ENCODE assay signal across 1 cellular context in genomic region chr14:23403139-23403438, GRCh38.
A peak's percentile ranks its signal among the peaks of the same experiment; 100 is the strongest.
TF ChIP-seq lines count a peak whose summit lies in the region.

No MANE protein-coding gene starts in this region.

TF ChIP-seq in HepG2, 621 proteins besides CTCF, POLR2A, EP300 and RAD21:
- TF ChIP-seq ZZZ3 (CRISPR knock-in tag; IDR thresholded peaks at IDR 0.05; ENCODE audit: borderline replicate concordance): no peak
- TF ChIP-seq, protein P1, sequence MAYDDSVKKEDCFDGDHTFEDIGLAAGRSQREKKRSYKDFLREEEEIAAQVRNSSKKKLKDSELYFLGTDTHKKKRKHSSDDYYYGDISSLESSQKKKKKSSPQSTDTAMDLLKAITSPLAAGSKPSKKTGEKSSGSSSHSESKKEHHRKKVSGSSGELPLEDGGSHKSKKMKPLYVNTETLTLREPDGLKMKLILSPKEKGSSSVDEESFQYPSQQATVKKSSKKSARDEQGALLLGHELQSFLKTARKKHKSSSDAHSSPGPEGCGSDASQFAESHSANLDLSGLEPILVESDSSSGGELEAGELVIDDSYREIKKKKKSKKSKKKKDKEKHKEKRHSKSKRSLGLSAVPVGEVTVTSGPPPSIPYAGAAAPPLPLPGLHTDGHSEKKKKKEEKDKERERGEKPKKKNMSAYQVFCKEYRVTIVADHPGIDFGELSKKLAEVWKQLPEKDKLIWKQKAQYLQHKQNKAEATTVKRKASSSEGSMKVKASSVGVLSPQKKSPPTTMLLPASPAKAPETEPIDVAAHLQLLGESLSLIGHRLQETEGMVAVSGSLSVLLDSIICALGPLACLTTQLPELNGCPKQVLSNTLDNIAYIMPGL (CRISPR knock-in tag; IDR thresholded peaks at IDR 0.05; ENCODE audit: borderline replicate concordance in 1 of 2, low read depth in 1 of 2): no peak
- TF ChIP-seq REL (CRISPR knock-in tag; conservative IDR thresholded peaks at IDR 0.05): no peak
- no peak for TF ChIP-seq ZNF589 (CRISPR knock-in tag; conservative IDR thresholded peaks at IDR 0.05)
- TF ChIP-seq, protein P2, sequence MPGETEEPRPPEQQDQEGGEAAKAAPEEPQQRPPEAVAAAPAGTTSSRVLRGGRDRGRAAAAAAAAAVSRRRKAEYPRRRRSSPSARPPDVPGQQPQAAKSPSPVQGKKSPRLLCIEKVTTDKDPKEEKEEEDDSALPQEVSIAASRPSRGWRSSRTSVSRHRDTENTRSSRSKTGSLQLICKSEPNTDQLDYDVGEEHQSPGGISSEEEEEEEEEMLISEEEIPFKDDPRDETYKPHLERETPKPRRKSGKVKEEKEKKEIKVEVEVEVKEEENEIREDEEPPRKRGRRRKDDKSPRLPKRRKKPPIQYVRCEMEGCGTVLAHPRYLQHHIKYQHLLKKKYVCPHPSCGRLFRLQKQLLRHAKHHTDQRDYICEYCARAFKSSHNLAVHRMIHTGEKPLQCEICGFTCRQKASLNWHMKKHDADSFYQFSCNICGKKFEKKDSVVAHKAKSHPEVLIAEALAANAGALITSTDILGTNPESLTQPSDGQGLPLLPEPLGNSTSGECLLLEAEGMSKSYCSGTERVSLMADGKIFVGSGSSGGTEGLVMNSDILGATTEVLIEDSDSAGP (CRISPR knock-in tag; IDR thresholded peaks at IDR 0.05; ENCODE audit: borderline replicate concordance): 0 out of 2 replicates have a peak, but pooled peaks have one; percentile 20
- TF ChIP-seq MTF1 (CRISPR knock-in tag; IDR thresholded peaks at IDR 0.05): no peak
- TF ChIP-seq, protein P3, sequence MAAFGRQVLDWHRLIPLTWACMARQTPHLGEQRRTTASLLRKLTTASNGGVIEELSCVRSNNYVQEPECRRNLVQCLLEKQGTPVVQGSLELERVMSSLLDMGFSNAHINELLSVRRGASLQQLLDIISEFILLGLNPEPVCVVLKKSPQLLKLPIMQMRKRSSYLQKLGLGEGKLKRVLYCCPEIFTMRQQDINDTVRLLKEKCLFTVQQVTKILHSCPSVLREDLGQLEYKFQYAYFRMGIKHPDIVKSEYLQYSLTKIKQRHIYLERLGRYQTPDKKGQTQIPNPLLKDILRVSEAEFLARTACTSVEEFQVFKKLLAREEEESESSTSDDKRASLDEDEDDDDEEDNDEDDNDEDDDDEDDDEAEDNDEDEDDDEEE (CRISPR knock-in tag; IDR thresholded peaks at IDR 0.05): no peak
- TF ChIP-seq, protein P4, sequence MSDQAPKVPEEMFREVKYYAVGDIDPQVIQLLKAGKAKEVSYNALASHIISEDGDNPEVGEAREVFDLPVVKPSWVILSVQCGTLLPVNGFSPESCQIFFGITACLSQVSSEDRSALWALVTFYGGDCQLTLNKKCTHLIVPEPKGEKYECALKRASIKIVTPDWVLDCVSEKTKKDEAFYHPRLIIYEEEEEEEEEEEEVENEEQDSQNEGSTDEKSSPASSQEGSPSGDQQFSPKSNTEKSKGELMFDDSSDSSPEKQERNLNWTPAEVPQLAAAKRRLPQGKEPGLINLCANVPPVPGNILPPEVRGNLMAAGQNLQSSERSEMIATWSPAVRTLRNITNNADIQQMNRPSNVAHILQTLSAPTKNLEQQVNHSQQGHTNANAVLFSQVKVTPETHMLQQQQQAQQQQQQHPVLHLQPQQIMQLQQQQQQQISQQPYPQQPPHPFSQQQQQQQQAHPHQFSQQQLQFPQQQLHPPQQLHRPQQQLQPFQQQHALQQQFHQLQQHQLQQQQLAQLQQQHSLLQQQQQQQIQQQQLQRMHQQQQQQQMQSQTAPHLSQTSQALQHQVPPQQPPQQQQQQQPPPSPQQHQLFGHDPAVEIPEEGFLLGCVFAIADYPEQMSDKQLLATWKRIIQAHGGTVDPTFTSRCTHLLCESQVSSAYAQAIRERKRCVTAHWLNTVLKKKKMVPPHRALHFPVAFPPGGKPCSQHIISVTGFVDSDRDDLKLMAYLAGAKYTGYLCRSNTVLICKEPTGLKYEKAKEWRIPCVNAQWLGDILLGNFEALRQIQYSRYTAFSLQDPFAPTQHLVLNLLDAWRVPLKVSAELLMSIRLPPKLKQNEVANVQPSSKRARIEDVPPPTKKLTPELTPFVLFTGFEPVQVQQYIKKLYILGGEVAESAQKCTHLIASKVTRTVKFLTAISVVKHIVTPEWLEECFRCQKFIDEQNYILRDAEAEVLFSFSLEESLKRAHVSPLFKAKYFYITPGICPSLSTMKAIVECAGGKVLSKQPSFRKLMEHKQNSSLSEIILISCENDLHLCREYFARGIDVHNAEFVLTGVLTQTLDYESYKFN (CRISPR knock-in tag; conservative IDR thresholded peaks at IDR 0.05): no peak
- TF ChIP-seq ZNF280B (CRISPR knock-in tag; IDR thresholded peaks at IDR 0.05; ENCODE audit: borderline replicate concordance): 0 out of 2 replicates have a peak, but pooled peaks have one; percentile 25
- TF ChIP-seq PHB2 (IDR thresholded peaks at IDR 0.05; ENCODE audit: partially characterized antibody): peak; percentile 67
- TF ChIP-seq, protein P5, sequence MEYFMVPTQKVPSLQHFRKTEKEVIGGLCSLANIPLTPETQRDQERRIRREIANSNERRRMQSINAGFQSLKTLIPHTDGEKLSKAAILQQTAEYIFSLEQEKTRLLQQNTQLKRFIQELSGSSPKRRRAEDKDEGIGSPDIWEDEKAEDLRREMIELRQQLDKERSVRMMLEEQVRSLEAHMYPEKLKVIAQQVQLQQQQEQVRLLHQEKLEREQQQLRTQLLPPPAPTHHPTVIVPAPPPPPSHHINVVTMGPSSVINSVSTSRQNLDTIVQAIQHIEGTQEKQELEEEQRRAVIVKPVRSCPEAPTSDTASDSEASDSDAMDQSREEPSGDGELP (IDR thresholded peaks at IDR 0.05; ENCODE audit: borderline replicate concordance, low read depth): no peak
- 0 out of 2 replicates have a peak, but pooled peaks have one; percentile 23 for TF ChIP-seq EED (CRISPR knock-in tag; IDR thresholded peaks at IDR 0.05)
- TF ChIP-seq MED8 (CRISPR knock-in tag; IDR thresholded peaks at IDR 0.05; ENCODE audit: insufficient replicate concordance): no peak
- 0 out of 2 replicates have a peak, but pooled peaks have one; percentile 42 for TF ChIP-seq NBN (conservative IDR thresholded peaks at IDR 0.05)
- peak; percentile 65 for TF ChIP-seq ZNF282 (IDR thresholded peaks at IDR 0.05; ENCODE audit: partially characterized antibody)
- TF ChIP-seq JARID2 (CRISPR knock-in tag; IDR thresholded peaks at IDR 0.05; ENCODE audit: insufficient replicate concordance): no peak
- TF ChIP-seq FUBP1 (CRISPR knock-in tag; IDR thresholded peaks at IDR 0.05; ENCODE audit: borderline replicate concordance): no peak
- no peak for TF ChIP-seq ZNF710 (CRISPR knock-in tag; IDR thresholded peaks at IDR 0.05; ENCODE audit: borderline replicate concordance)
- TF ChIP-seq MATR3 (CRISPR knock-in tag; IDR thresholded peaks at IDR 0.05): no peak
- TF ChIP-seq FOXA1 (IDR thresholded peaks at IDR 0.05): 0 out of 2 replicates have a peak, but pooled peaks have one; percentile 0
- no peak for TF ChIP-seq FOXA1 (CRISPR knock-in tag; IDR thresholded peaks at IDR 0.05)
- TF ChIP-seq KDM5A (IDR thresholded peaks at IDR 0.05; ENCODE audit: borderline replicate concordance, low read length): no peak
- TF ChIP-seq, protein P6, sequence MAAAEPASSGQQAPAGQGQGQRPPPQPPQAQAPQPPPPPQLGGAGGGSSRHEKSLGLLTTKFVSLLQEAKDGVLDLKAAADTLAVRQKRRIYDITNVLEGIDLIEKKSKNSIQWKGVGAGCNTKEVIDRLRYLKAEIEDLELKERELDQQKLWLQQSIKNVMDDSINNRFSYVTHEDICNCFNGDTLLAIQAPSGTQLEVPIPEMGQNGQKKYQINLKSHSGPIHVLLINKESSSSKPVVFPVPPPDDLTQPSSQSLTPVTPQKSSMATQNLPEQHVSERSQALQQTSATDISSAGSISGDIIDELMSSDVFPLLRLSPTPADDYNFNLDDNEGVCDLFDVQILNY (CRISPR knock-in tag; conservative IDR thresholded peaks at IDR 0.05): no peak
- no peak for TF ChIP-seq HES4 (CRISPR knock-in tag; IDR thresholded peaks at IDR 0.05; ENCODE audit: borderline replicate concordance)
- no peak for TF ChIP-seq HNF4A (CRISPR knock-in tag; IDR thresholded peaks at IDR 0.05)
- no peak for TF ChIP-seq ZNF597 (CRISPR knock-in tag; IDR thresholded peaks at IDR 0.05)
- no peak for TF ChIP-seq CEBPG (CRISPR knock-in tag; IDR thresholded peaks at IDR 0.05)
- TF ChIP-seq PRPF4 (IDR thresholded peaks at IDR 0.05; ENCODE audit: low read depth, low read length, poor library complexity, severe bottlenecking): no peak
- peak; percentile 69; the same call in 1 of the 2 replicates for TF ChIP-seq ATM (IDR thresholded peaks at IDR 0.05; ENCODE audit: borderline replicate concordance)
- TF ChIP-seq ZBTB3 (CRISPR knock-in tag; IDR thresholded peaks at IDR 0.05; ENCODE audit: borderline replicate concordance, low read depth): no peak
- no peak for TF ChIP-seq TAF1 (CRISPR knock-in tag; IDR thresholded peaks at IDR 0.05)
- TF ChIP-seq KDM2A (CRISPR knock-in tag; IDR thresholded peaks at IDR 0.05; ENCODE audit: borderline replicate concordance, low read depth): no peak
- no peak for TF ChIP-seq THRA (CRISPR knock-in tag; IDR thresholded peaks at IDR 0.05; ENCODE audit: borderline replicate concordance)
- no peak for TF ChIP-seq ETV5 (CRISPR knock-in tag; IDR thresholded peaks at IDR 0.05; ENCODE audit: borderline replicate concordance)
- no peak for TF ChIP-seq ZNF333 (CRISPR knock-in tag; IDR thresholded peaks at IDR 0.05; ENCODE audit: borderline replicate concordance)
- TF ChIP-seq ZNF782 (CRISPR knock-in tag; IDR thresholded peaks at IDR 0.05; ENCODE audit: borderline replicate concordance): no peak
- TF ChIP-seq NFRKB (IDR thresholded peaks at IDR 0.05): peak; percentile 2; the same call in 1 of the 2 replicates
- 0 out of 2 replicates have a peak, but pooled peaks have one; percentile 19 for TF ChIP-seq LCORL (IDR thresholded peaks at IDR 0.05)
- no peak for TF ChIP-seq LCORL (CRISPR knock-in tag; IDR thresholded peaks at IDR 0.05)
TF ChIP-seq in HepG2: peak in this region for 10.
